Comparison of ENCODE assay signal across 15 cellular contexts in genomic region chr4:180422989-180423766, GRCh38.
DNase-seq lines count a peak whose midpoint lies in the region; ATAC-seq and TF ChIP-seq lines count a peak whose summit lies in the region.
"Had no signal": no experiment of that assay in that cellular context is flagged by ENCODE, and none has a peak within 500 bp of the region (broad histone marks: within the 10 kb centered on the region; RNA-seq: fewer than 3 reads in every experiment).

No MANE protein-coding gene starts in this region.

- H3K4me3 Mint-ChIP-seq in progenitor cell of endocrine pancreas (ENCODE audit: low read depth), result no peak overlapping the region
- H3K4me3 Mint-ChIP-seq: CD8-positive, alpha-beta memory T cell; HFFc6 had no signal

- DNase-seq in BE2C, result peak; percentile 29
- no peak for DNase-seq in progenitor cell of endocrine pancreas (ENCODE audit: low spot score, unreplicated experiment)
- DNase-seq in Kasumi-1 (lab: John Stamatoyannopoulos, UW), result no peak
- no peak for DNase-seq in DMS79 (lab: John Stamatoyannopoulos, UW)
- DNase-seq: Caco-2; CD8-positive, alpha-beta memory T cell; DMS53; HFFc6; IMR-90; KBM-7 had no signal

- no peak for TF ChIP-seq CTCF in BE2C (IDR thresholded peaks at IDR 0.05; ENCODE audit: low read depth, low read length)
- TF ChIP-seq CTCF in progenitor cell of endocrine pancreas (IDR thresholded peaks at IDR 0.05; ENCODE audit: unreplicated experiment), result no peak

- H3K4me1 Mint-ChIP-seq in progenitor cell of endocrine pancreas (ENCODE audit: low read depth), result peaks cover 5% of the 10 kb centered on the region
- H3K4me1 Mint-ChIP-seq: CD8-positive, alpha-beta memory T cell had no signal

- peak overlapping the region; percentile 15 for H3K27ac Mint-ChIP-seq in progenitor cell of endocrine pancreas
- H3K27ac Mint-ChIP-seq: HFFc6 had no signal

- H3K27me3 ChIP-seq in BE2C, result no peaks in the 10 kb centered on the region
- H3K27me3 ChIP-seq: BLaER1 had no signal

- H3K4me1 ChIP-seq in BE2C, result peaks cover 12% of the 10 kb centered on the region
- H3K4me1 ChIP-seq: BLaER1, Caco-2, HAP-1 had no signal

- H3K36me3 Mint-ChIP-seq in progenitor cell of endocrine pancreas (ENCODE audit: insufficient read depth), result no peaks in the 10 kb centered on the region
- H3K36me3 Mint-ChIP-seq: CD8-positive, alpha-beta memory T cell had no signal

- H3K9me3 Mint-ChIP-seq in progenitor cell of endocrine pancreas (ENCODE audit: low read depth), result no peaks in the 10 kb centered on the region

- no peak overlapping the region for H3K4me3 ChIP-seq in BE2C (ENCODE audit: low read depth, low read length)
- H3K4me3 ChIP-seq: BLaER1, HAP-1 had no signal

- no peaks in the 10 kb centered on the region for H3K27me3 Mint-ChIP-seq in progenitor cell of endocrine pancreas
- H3K27me3 Mint-ChIP-seq: CD8-positive, alpha-beta memory T cell had no signal

- peak; percentile 52 for ATAC-seq in GM21423 (IDR thresholded peaks at IDR 0.05; ENCODE audit: unreplicated experiment)
- ATAC-seq in HG03354 (IDR thresholded peaks at IDR 0.05; ENCODE audit: poor library complexity, severe bottlenecking, unreplicated experiment), result peak; percentile 74
- ATAC-seq in HG03139 (IDR thresholded peaks at IDR 0.05; ENCODE audit: unreplicated experiment), result no peak

- no peaks in the 10 kb centered on the region for H3K9me3 ChIP-seq in BE2C
- H3K9me3 ChIP-seq: BLaER1, Caco-2, HAP-1 had no signal

- no peaks in the 10 kb centered on the region for H3K36me3 ChIP-seq in BE2C
- H3K36me3 ChIP-seq: BLaER1, HAP-1 had no signal
